12 cellular contexts compared by ENCODE assay signal in the genomic region with DNA sequence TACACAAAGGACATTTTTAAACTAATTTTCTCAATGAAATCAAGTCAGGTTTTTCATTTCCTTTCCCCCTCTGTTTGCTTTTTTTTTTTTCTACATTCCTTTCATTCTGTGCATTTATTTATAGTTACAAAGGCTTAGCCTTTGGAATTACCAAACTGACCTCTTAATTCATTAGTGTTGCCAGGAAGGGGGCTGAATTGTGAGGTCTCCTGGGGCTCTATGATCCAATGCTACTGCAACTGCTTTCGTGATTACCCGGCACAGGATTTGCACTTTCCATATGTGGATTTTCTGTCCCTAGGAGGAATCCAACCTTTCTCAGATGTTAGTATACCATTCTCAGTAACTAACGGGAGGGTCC. TPM values are rescaled to one million over a fixed set of nuclear protein-coding genes. Genes with fewer than 3 reads are reported as not detected.
DNase-seq lines count a peak whose midpoint lies in the region; ATAC-seq and TF ChIP-seq lines count a peak whose summit lies in the region.
"Had no signal": no experiment of that assay in that cellular context is flagged by ENCODE, and none has a peak within 500 bp of the region (broad histone marks: within the 10 kb centered on the region; RNA-seq: fewer than 3 reads in every experiment).

No MANE protein-coding gene starts in this region.

- H3K4me1 Mint-ChIP-seq in mesothelial cell of epicardium = peaks cover 50% of the 10 kb centered on the region

- H3K27ac ChIP-seq in body of pancreas (peak overlapping the region in 3 of 4 donors; percentile 27 to 58 (median 50)), WERI-Rb-1 (no peak overlapping the region)

- H3K9me3 ChIP-seq in body of pancreas (no peaks in the 10 kb centered on the region), WERI-Rb-1 (ENCODE audit: severe bottlenecking) (peaks cover 8% of the 10 kb centered on the region)

- peaks cover 3% of the 10 kb centered on the region for H3K9me3 Mint-ChIP-seq in mesothelial cell of epicardium
- H3K9me3 Mint-ChIP-seq: activated T-cell treated with anti-CD3 and anti-CD28 coated beads, Interleukin-2, amount 50 U/mL, for 4 hours had no signal

- WGBS in body of pancreas, 2 donors = 53 to 60% methylated on average over 3 of the region's 3 CpGs

- no peak for TF ChIP-seq CTCF in body of pancreas (IDR thresholded peaks at IDR 0.05)
- TF ChIP-seq CTCF in mesothelial cell of epicardium (IDR thresholded peaks at IDR 0.05; ENCODE audit: unreplicated experiment) = no peak
- no peak for TF ChIP-seq CTCF in WERI-Rb-1 (IDR thresholded peaks at IDR 0.05; ENCODE audit: low read depth, low read length)

- DNase-seq in A172 (ENCODE audit: low spot score) (peak; percentile 66), G401 (ENCODE audit: low spot score) (peak; percentile 67), body of pancreas (no peak), mesothelial cell of epicardium (ENCODE audit: low spot score in 2 of 2, unreplicated experiment in 2 of 2) (no peak), NCI-H226 (no peak), WERI-Rb-1 (no peak), DMS53 (lab: John Stamatoyannopoulos, UW) (no peak)
- DNase-seq: activated T-cell treated with anti-CD3 and anti-CD28 coated beads, Interleukin-2, amount 50 U/mL, for 4 hours; NCI-H1694 treated with DMSO at 0.1 percent for 48 hours; SIG-M5 had no signal

- H3K4me3 ChIP-seq in body of pancreas = no peak overlapping the region
- H3K4me3 ChIP-seq in WERI-Rb-1 (ENCODE audit: low read depth, low read length) = no peak overlapping the region
- H3K4me3 ChIP-seq: skin epidermis had no signal

- peaks cover 35% of the 10 kb centered on the region for H3K4me1 ChIP-seq in body of pancreas

- no peak for TF ChIP-seq POLR2A in body of pancreas (IDR thresholded peaks at IDR 0.05)

- H3K4me3 Mint-ChIP-seq in mesothelial cell of epicardium = peak overlapping the region; percentile 1
- H3K4me3 Mint-ChIP-seq: activated T-cell treated with anti-CD3 and anti-CD28 coated beads, Interleukin-2, amount 50 U/mL, for 4 hours had no signal

- H3K27me3 Mint-ChIP-seq in mesothelial cell of epicardium (ENCODE audit: low read depth) = no peaks in the 10 kb centered on the region

- peaks cover 32% of the 10 kb centered on the region for H3K36me3 Mint-ChIP-seq in mesothelial cell of epicardium

- H3K27ac Mint-ChIP-seq in mesothelial cell of epicardium = peak overlapping the region; percentile 96

- ATAC-seq in body of pancreas = no peak
- ATAC-seq in HG02852 (IDR thresholded peaks at IDR 0.05; ENCODE audit: unreplicated experiment) = no peak
- ATAC-seq: activated T-cell treated with anti-CD3 and anti-CD28 coated beads, Interleukin-2, amount 50 U/mL, for 4 hours had no signal

- intact Hi-C loops in body of pancreas (cut with DNase I) = no loop called here

- H3K36me3 ChIP-seq in body of pancreas (replicated peaks in 1 of 2; ENCODE audit: insufficient read depth in 1 of 2, low read depth in 2 of 2) = no peaks in the 10 kb centered on the region
- H3K36me3 ChIP-seq in WERI-Rb-1 = no peaks in the 10 kb centered on the region

- H3K27me3 ChIP-seq in body of pancreas = no peaks in the 10 kb centered on the region
- H3K27me3 ChIP-seq in WERI-Rb-1 (ENCODE audit: insufficient read depth, low read depth, severe bottlenecking) = no peaks in the 10 kb centered on the region

- in situ Hi-C loops in G401 (cut with HindIII; ENCODE audit: low sequenced_read_pairs) = no loop called here

RNA-seq across cellular contexts. Expression of a gene that starts 35.3 kb away (rescaled TPM):
- 13.3 and 18.3 TPM in 2 replicates for total RNA-seq in A172 (2014; rRNA removed; shearing (Covaris generic))
- total RNA-seq in G401 (2014; rRNA removed; shearing (Covaris generic)) = 83.1 and 96.4 TPM in 2 replicates
- total RNA-seq in body of pancreas (10 to 100 TPM; 22.8 to 58.3 TPM), mesothelial cell of epicardium (25.5 to 28.6 TPM (median 27.4 TPM) in 3 replicates)

Comparison
In these comparisons a context has a peak if more than half of its experiments do, and no peak if none do; other contexts are left out.
1. DNase-seq: peak in A172 (single experiment) and G401 (single experiment); none in body of pancreas (0 of 4), mesothelial cell of epicardium (0 of 2), NCI-H226 (single experiment), WERI-Rb-1 (single experiment) and DMS53 (single experiment).